ENCODE assay signal across 1 cellular context in genomic region chr10:125130260-125130659, GRCh38.
TF ChIP-seq lines count a peak whose summit lies in the region.

No MANE protein-coding gene starts in this region.

TF ChIP-seq in WTC11, 78 proteins besides CTCF, POLR2A, EP300 and RAD21 (continued from another document):
- TF ChIP-seq, protein P1, sequence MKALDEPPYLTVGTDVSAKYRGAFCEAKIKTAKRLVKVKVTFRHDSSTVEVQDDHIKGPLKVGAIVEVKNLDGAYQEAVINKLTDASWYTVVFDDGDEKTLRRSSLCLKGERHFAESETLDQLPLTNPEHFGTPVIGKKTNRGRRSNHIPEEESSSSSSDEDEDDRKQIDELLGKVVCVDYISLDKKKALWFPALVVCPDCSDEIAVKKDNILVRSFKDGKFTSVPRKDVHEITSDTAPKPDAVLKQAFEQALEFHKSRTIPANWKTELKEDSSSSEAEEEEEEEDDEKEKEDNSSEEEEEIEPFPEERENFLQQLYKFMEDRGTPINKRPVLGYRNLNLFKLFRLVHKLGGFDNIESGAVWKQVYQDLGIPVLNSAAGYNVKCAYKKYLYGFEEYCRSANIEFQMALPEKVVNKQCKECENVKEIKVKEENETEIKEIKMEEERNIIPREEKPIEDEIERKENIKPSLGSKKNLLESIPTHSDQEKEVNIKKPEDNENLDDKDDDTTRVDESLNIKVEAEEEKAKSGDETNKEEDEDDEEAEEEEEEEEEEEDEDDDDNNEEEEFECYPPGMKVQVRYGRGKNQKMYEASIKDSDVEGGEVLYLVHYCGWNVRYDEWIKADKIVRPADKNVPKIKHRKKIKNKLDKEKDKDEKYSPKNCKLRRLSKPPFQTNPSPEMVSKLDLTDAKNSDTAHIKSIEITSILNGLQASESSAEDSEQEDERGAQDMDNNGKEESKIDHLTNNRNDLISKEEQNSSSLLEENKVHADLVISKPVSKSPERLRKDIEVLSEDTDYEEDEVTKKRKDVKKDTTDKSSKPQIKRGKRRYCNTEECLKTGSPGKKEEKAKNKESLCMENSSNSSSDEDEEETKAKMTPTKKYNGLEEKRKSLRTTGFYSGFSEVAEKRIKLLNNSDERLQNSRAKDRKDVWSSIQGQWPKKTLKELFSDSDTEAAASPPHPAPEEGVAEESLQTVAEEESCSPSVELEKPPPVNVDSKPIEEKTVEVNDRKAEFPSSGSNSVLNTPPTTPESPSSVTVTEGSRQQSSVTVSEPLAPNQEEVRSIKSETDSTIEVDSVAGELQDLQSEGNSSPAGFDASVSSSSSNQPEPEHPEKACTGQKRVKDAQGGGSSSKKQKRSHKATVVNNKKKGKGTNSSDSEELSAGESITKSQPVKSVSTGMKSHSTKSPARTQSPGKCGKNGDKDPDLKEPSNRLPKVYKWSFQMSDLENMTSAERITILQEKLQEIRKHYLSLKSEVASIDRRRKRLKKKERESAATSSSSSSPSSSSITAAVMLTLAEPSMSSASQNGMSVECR (CRISPR knock-in tag; IDR thresholded peaks at IDR 0.05; ENCODE audit: borderline replicate concordance), result no peak
- no peak for TF ChIP-seq CBFB (CRISPR knock-in tag; IDR thresholded peaks at IDR 0.05; ENCODE audit: low read depth)
- no peak for TF ChIP-seq ZNF416 (CRISPR knock-in tag; IDR thresholded peaks at IDR 0.05)
- TF ChIP-seq ZNF121 (CRISPR knock-in tag; IDR thresholded peaks at IDR 0.05), result no peak
